15 cellular contexts compared by ENCODE assay signal in the genomic region with DNA sequence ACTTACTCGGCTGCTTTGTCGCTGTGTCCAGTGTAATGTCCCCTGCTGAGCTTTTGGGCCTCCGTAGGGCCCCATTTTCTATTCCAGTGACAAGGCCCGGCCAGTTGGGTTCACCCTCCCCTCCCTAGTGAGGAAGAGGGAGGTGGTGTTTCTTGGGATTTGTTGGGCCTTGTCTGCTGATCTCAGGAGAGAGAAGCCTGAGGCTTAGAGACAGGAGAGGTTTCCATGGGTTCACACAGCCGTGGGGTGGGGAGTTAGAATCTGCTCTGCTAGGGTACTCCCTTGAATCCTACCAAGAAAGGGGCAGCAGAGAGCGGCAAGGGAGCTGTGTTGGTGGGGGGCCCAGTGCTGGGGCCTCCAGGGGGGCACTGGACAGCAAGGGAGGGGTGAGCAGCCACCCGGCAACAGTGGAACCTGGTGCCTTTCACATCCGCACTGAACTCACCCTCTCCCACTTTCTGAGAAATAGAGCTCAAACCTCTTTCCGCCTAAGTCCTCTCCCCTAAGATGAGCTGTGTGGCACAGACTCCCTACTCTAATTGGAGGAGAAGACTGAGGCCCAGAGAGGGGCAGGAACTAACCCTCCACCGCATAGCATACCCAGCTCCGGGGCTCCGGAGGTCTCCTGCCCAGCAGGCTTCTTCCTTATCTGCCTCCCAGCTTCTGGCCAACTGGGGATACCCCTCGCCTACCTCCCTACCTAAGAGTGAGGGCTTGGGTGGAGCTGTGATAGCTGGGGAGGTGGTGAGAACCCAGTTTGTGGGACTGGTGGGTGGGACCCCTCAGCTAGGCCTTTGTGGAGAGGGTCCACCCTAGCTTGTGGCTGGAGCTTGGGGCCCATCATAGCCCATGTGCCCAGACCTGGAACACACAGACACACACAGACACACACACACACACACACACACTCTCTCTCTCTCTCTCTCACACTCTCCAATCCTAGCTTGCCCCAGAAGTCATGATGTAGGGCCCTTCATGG. TPM values are rescaled to one million over a fixed set of nuclear protein-coding genes. Genes with fewer than 3 reads are reported as not detected.
DNase-seq lines count a peak whose midpoint lies in the region; ATAC-seq and TF ChIP-seq lines count a peak whose summit lies in the region.
"Had no signal": no experiment of that assay in that cellular context is flagged by ENCODE, and none has a peak within 500 bp of the region (broad histone marks: within the 10 kb centered on the region; RNA-seq: fewer than 3 reads in every experiment).

No MANE protein-coding gene starts in this region.

- H3K4me3 ChIP-seq in mononuclear cell (ENCODE audit: low read length) (peak overlapping the region; percentile 32), upper lobe of right lung (no peak overlapping the region)
- H3K4me3 ChIP-seq: mucosa of descending colon, smooth muscle cell had no signal

- H3K4me1 Mint-ChIP-seq in activated naive CD4-positive, alpha-beta T cell treated with anti-CD3 and anti-CD28 coated beads, Interleukin-2, amount 50 U/mL, for 24 hours = peaks cover 81% of the 10 kb centered on the region
- H3K4me1 Mint-ChIP-seq in activated CD8-positive, alpha-beta T cell treated with anti-CD3 and anti-CD28 coated beads for 36 hours (ENCODE audit: low read depth) = peaks cover 82% of the 10 kb centered on the region

- H3K36me3 Mint-ChIP-seq in activated naive CD4-positive, alpha-beta T cell treated with anti-CD3 and anti-CD28 coated beads, Interleukin-2, amount 50 U/mL, for 24 hours = peaks cover 21% of the 10 kb centered on the region
- peaks cover 17% of the 10 kb centered on the region for H3K36me3 Mint-ChIP-seq in activated CD8-positive, alpha-beta T cell treated with anti-CD3 and anti-CD28 coated beads for 36 hours (ENCODE audit: low read depth)

- H3K27me3 ChIP-seq in mononuclear cell (ENCODE audit: insufficient read depth, low read length) (no peaks in the 10 kb centered on the region), upper lobe of right lung (no peaks in the 10 kb centered on the region)

- peak overlapping the region; percentile 67 for H3K4me3 Mint-ChIP-seq in activated naive CD4-positive, alpha-beta T cell treated with anti-CD3 and anti-CD28 coated beads, Interleukin-2, amount 50 U/mL, for 24 hours
- peak overlapping the region; percentile 63 for H3K4me3 Mint-ChIP-seq in activated CD8-positive, alpha-beta T cell treated with anti-CD3 and anti-CD28 coated beads for 36 hours

- H3K9me3 Mint-ChIP-seq in activated naive CD4-positive, alpha-beta T cell treated with anti-CD3 and anti-CD28 coated beads, Interleukin-2, amount 50 U/mL, for 24 hours = no peaks in the 10 kb centered on the region
- H3K9me3 Mint-ChIP-seq in activated CD8-positive, alpha-beta T cell treated with anti-CD3 and anti-CD28 coated beads for 36 hours = no peaks in the 10 kb centered on the region

- POLR2A ChIA-PET in activated CD8-positive, alpha-beta T cell treated with anti-CD3 and anti-CD28 coated beads for 36 hours (lab: Charles Lee) = interaction anchor here (0.7 to 18.8 kb wide), 8 partner anchors 10 to 52 kb away, joined by 4 to 493 read pairs (median 4); a partner anchor contains a TSS

- H3K4me1 ChIP-seq in mononuclear cell (ENCODE audit: insufficient read depth, low read length) (peaks cover 61% of the 10 kb centered on the region), upper lobe of right lung (peaks cover 8% of the 10 kb centered on the region)

- peaks cover 7% of the 10 kb centered on the region for H3K36me3 ChIP-seq in upper lobe of right lung

- peak overlapping the region; percentile 87 for H3K27ac Mint-ChIP-seq in activated naive CD4-positive, alpha-beta T cell treated with anti-CD3 and anti-CD28 coated beads, Interleukin-2, amount 50 U/mL, for 24 hours
- peak overlapping the region; percentile 93 for H3K27ac Mint-ChIP-seq in activated CD8-positive, alpha-beta T cell treated with anti-CD3 and anti-CD28 coated beads for 36 hours

- no peak for DNase-seq in activated naive CD4-positive, alpha-beta T cell treated with anti-CD3 and anti-CD28 coated beads, Interleukin-2, amount 50 U/mL, for 16 hours
- DNase-seq in activated CD8-positive, alpha-beta T cell treated with anti-CD3 and anti-CD28 coated beads for 36 hours = peak; percentile 54
- DNase-seq in upper lobe of right lung (peak; percentile 41), DMS53 (lab: John Stamatoyannopoulos, UW) (no peak)
- DNase-seq: caudate nucleus, left colon, NCI-H1105 had no signal

- no peaks in the 10 kb centered on the region for H3K27me3 Mint-ChIP-seq in activated naive CD4-positive, alpha-beta T cell treated with anti-CD3 and anti-CD28 coated beads, Interleukin-2, amount 50 U/mL, for 24 hours
- H3K27me3 Mint-ChIP-seq in activated CD8-positive, alpha-beta T cell treated with anti-CD3 and anti-CD28 coated beads for 36 hours = no peaks in the 10 kb centered on the region

- no peak overlapping the region for H3K27ac ChIP-seq in upper lobe of right lung
- H3K27ac ChIP-seq: KMS-11, RWPE1 had no signal

- peak; percentile 48 for ATAC-seq in activated CD8-positive, alpha-beta T cell treated with anti-CD3 and anti-CD28 coated beads for 36 hours
- ATAC-seq in upper lobe of right lung (no peak), GM21526 (IDR thresholded peaks at IDR 0.05; ENCODE audit: low FRiP score, unreplicated experiment) (no peak), HG03097 (IDR thresholded peaks at IDR 0.05; ENCODE audit: low FRiP score, unreplicated experiment) (no peak)
- ATAC-seq: left colon, mucosa of descending colon had no signal

- TF ChIP-seq CTCF in activated CD8-positive, alpha-beta T cell treated with anti-CD3 and anti-CD28 coated beads for 36 hours (IDR thresholded peaks at IDR 0.05) = no peak
- TF ChIP-seq CTCF in upper lobe of right lung (IDR thresholded peaks at IDR 0.05) = no peak

- H3K9me3 ChIP-seq in mononuclear cell (ENCODE audit: low read depth, low read length) = no peaks in the 10 kb centered on the region
- no peaks in the 10 kb centered on the region for H3K9me3 ChIP-seq in upper lobe of right lung
- H3K9me3 ChIP-seq: mucosa of descending colon had no signal

- intact Hi-C loops in activated CD8-positive, alpha-beta T cell treated with anti-CD3 and anti-CD28 coated beads for 36 hours (cut with micrococcal nuclease) = no loop called here
- intact Hi-C loops in upper lobe of right lung (cut with DNase I) = no loop called here

- CTCF ChIA-PET in activated CD8-positive, alpha-beta T cell treated with anti-CD3 and anti-CD28 coated beads for 36 hours (lab: Charles Lee) = interaction anchor here (1.0 to 19.3 kb wide), 9 partner anchors 13 to 101 kb away, joined by 3 to 424 read pairs (median 5); a partner anchor contains a TSS

RNA-seq across cellular contexts. Expression of a gene that starts 6.8 kb away (rescaled TPM):
- total RNA-seq in activated CD8-positive, alpha-beta T cell treated with anti-CD3 and anti-CD28 coated beads for 36 hours = 10 to 100 TPM; 12.4 to 13.6 TPM
- total RNA-seq in mononuclear cell (4.7 TPM), upper lobe of right lung (14.7 TPM)

RNA-seq across cellular contexts. Expression of a gene that starts 32.3 kb away (rescaled TPM):
- total RNA-seq in activated CD8-positive, alpha-beta T cell treated with anti-CD3 and anti-CD28 coated beads for 36 hours = 10 to 100 TPM; 53.0 to 56.9 TPM
- total RNA-seq in mononuclear cell = 15.7 TPM
- total RNA-seq in upper lobe of right lung = 3.9 TPM
- total RNA-seq: smooth muscle cell had no signal

RNA-seq across cellular contexts. Expression of a gene that starts 51.0 kb away (rescaled TPM):
- 100 to 1,000 TPM; 589 to 605 TPM for total RNA-seq in activated CD8-positive, alpha-beta T cell treated with anti-CD3 and anti-CD28 coated beads for 36 hours
- total RNA-seq in mononuclear cell (161 TPM), upper lobe of right lung (196 TPM)

Comparison
In these comparisons a context has a peak if more than half of its experiments do, and no peak if none do; other contexts are left out.
1. DNase-seq: peak in activated CD8-positive, alpha-beta T cell treated with anti-CD3 and anti-CD28 coated beads for 36 hours (single experiment) and upper lobe of right lung (single experiment); none in activated naive CD4-positive, alpha-beta T cell treated with anti-CD3 and anti-CD28 coated beads, Interleukin-2, amount 50 U/mL, for 16 hours (single experiment) and DMS53 (single experiment).